17 cellular contexts compared by ENCODE assay signal in genomic region chr5:37926732-37927131, GRCh38.
A peak's percentile ranks its signal among the peaks of the same experiment; 100 is the strongest.
DNase-seq lines count a peak whose midpoint lies in the region; ATAC-seq lines count a peak whose summit lies in the region.
"Had no signal": no experiment of that assay in that cellular context is flagged by ENCODE, and none has a peak within 500 bp of the region (broad histone marks: within the 10 kb centered on the region; RNA-seq: fewer than 3 reads in every experiment).

No MANE protein-coding gene starts in this region.

- peak; percentile 29 for DNase-seq in DMS 273 (lab: John Stamatoyannopoulos, UW; ENCODE audit: unreplicated experiment)
- no peak for DNase-seq in DMS 273 treated with DMSO at 0.1 percent for 48 hours (lab: John Stamatoyannopoulos, UW)
- DNase-seq in NCI-H69 (lab: John Stamatoyannopoulos, UW): peak; percentile 44
- DNase-seq in amniotic epithelial cell (ENCODE audit: low read depth): peak; percentile 9
- DNase-seq in myocyte (ENCODE audit: low read depth): peak; percentile 49
- no peak for DNase-seq in activated naive CD4-positive, alpha-beta T cell treated with Interleukin-2 at 50 U/mL for 16 hours
- DNase-seq in mucosa of gallbladder (ENCODE audit: low spot score): no peak
- DNase-seq: activated CD4-positive, alpha-beta memory T cell treated with anti-CD3 and anti-CD28 coated beads for 36 hours; activated naive CD4-positive, alpha-beta T cell treated with anti-CD3 and anti-CD28 coated beads, Interleukin-2, amount 50 U/mL, for 16 hours; COR-L47; midbrain; NCI-H2107; pancreas; T-helper 9 cell; thyroid gland had no signal

- no peak for ATAC-seq in GM21619 (IDR thresholded peaks at IDR 0.05; ENCODE audit: unreplicated experiment)
- ATAC-seq: K562, pancreas had no signal

Comparison
In these comparisons a context has a peak if more than half of its experiments do, and no peak if none do; other contexts are left out.
1. DNase-seq: peak in DMS 273 (single experiment), NCI-H69 (single experiment), amniotic epithelial cell (single experiment) and myocyte (single experiment); none in DMS 273 treated with DMSO at 0.1 percent for 48 hours (single experiment), activated naive CD4-positive, alpha-beta T cell treated with Interleukin-2 at 50 U/mL for 16 hours (single experiment) and mucosa of gallbladder (single experiment).